8 cellular contexts compared by ENCODE assay signal in genomic region chr9:131405429-131405828, GRCh38. TPM values are rescaled to one million over a fixed set of nuclear protein-coding genes. Genes with fewer than 3 reads are reported as not detected.
DNase-seq lines count a peak whose midpoint lies in the region; ATAC-seq and TF ChIP-seq lines count a peak whose summit lies in the region.

No MANE protein-coding gene starts in this region.

- DNase-seq in activated CD4-positive, alpha-beta memory T cell treated with anti-CD3 and anti-CD28 coated beads, Interleukin-2, amount 10 ng/mL, durations not matched to agents 7 days and 5 days, result no peak
- DNase-seq in activated CD4-positive, alpha-beta memory T cell treated with anti-CD3 and anti-CD28 coated beads for 36 hours, result no peak
- DNase-seq in kidney tubule cell (ENCODE audit: low spot score) (peak; percentile 54), tibial artery (no peak), GM20000 (ENCODE audit: low spot score) (no peak), NCI-H446 treated with DMSO at 0.1 percent for 48 hours (lab: John Stamatoyannopoulos, UW) (no peak)

- no peak overlapping the region for H3K4me3 Mint-ChIP-seq in activated CD4-positive, alpha-beta memory T cell treated with anti-CD3 and anti-CD28 coated beads, Interleukin-2, amount 10 ng/mL, durations not matched to agents 7 days and 5 days
- H3K4me3 Mint-ChIP-seq in activated CD4-positive, alpha-beta memory T cell treated with anti-CD3 and anti-CD28 coated beads for 36 hours, result no peak overlapping the region
- peak overlapping the region; percentile 38 to 81 (median 71) for H3K4me3 Mint-ChIP-seq in brain

- H3K27me3 Mint-ChIP-seq in activated CD4-positive, alpha-beta memory T cell treated with anti-CD3 and anti-CD28 coated beads, Interleukin-2, amount 10 ng/mL, durations not matched to agents 7 days and 5 days, result no peaks in the 10 kb centered on the region
- no peaks in the 10 kb centered on the region for H3K27me3 Mint-ChIP-seq in activated CD4-positive, alpha-beta memory T cell treated with anti-CD3 and anti-CD28 coated beads for 36 hours
- H3K27me3 Mint-ChIP-seq in brain, result no peaks in the 10 kb centered on the region

- H3K4me1 Mint-ChIP-seq in activated CD4-positive, alpha-beta memory T cell treated with anti-CD3 and anti-CD28 coated beads, Interleukin-2, amount 10 ng/mL, durations not matched to agents 7 days and 5 days, result peaks cover 88% of the 10 kb centered on the region
- peaks cover 94% of the 10 kb centered on the region for H3K4me1 Mint-ChIP-seq in activated CD4-positive, alpha-beta memory T cell treated with anti-CD3 and anti-CD28 coated beads for 36 hours (ENCODE audit: low read depth)
- peaks cover 100% of the 10 kb centered on the region for H3K4me1 Mint-ChIP-seq in brain

- ATAC-seq in HG02885 (IDR thresholded peaks at IDR 0.05; ENCODE audit: poor library complexity, unreplicated experiment), result no peak

- intact Hi-C loops in activated CD4-positive, alpha-beta memory T cell treated with anti-CD3 and anti-CD28 coated beads for 36 hours (cut with micrococcal nuclease), result loop anchor here (5.0 kb wide), 1 partner anchor 53 kb away; no protein-coding TSS in a partner anchor
- intact Hi-C loops in tibial artery (cut with DNase I; ENCODE audit: low total_unique reads), result no loop called here

- peak overlapping the region; percentile 10 to 57 for H3K27ac ChIP-seq in tibial artery

- no peaks in the 10 kb centered on the region for H3K9me3 Mint-ChIP-seq in activated CD4-positive, alpha-beta memory T cell treated with anti-CD3 and anti-CD28 coated beads, Interleukin-2, amount 10 ng/mL, durations not matched to agents 7 days and 5 days
- no peaks in the 10 kb centered on the region for H3K9me3 Mint-ChIP-seq in activated CD4-positive, alpha-beta memory T cell treated with anti-CD3 and anti-CD28 coated beads for 36 hours
- peaks cover 0 to 3% (median 0%) of the 10 kb centered on the region in 5 experiments for H3K9me3 Mint-ChIP-seq in brain

- TF ChIP-seq CTCF in brain (conservative IDR thresholded peaks at IDR 0.05) (no peak), tibial artery (IDR thresholded peaks at IDR 0.05) (no peak), GM20000 (IDR thresholded peaks at IDR 0.05; ENCODE audit: extremely low read depth, missing control alignments) (no peak)

- peaks cover 23% of the 10 kb centered on the region for H3K36me3 Mint-ChIP-seq in activated CD4-positive, alpha-beta memory T cell treated with anti-CD3 and anti-CD28 coated beads, Interleukin-2, amount 10 ng/mL, durations not matched to agents 7 days and 5 days (ENCODE audit: low read depth)
- H3K36me3 Mint-ChIP-seq in activated CD4-positive, alpha-beta memory T cell treated with anti-CD3 and anti-CD28 coated beads for 36 hours, result peaks cover 4% of the 10 kb centered on the region
- H3K36me3 Mint-ChIP-seq in brain, result peaks cover 30% of the 10 kb centered on the region

- H3K36me3 ChIP-seq in tibial artery, result no peaks in the 10 kb centered on the region

- no peak overlapping the region for H3K4me3 ChIP-seq in tibial artery

- H3K27ac Mint-ChIP-seq in activated CD4-positive, alpha-beta memory T cell treated with anti-CD3 and anti-CD28 coated beads, Interleukin-2, amount 10 ng/mL, durations not matched to agents 7 days and 5 days, result peak overlapping the region; percentile 48
- no peak overlapping the region for H3K27ac Mint-ChIP-seq in activated CD4-positive, alpha-beta memory T cell treated with anti-CD3 and anti-CD28 coated beads for 36 hours
- peak overlapping the region; percentile 81 to 97 (median 93) for H3K27ac Mint-ChIP-seq in brain

- CTCF ChIA-PET in activated CD4-positive, alpha-beta memory T cell treated with anti-CD3 and anti-CD28 coated beads, Interleukin-2, amount 10 ng/mL, durations not matched to agents 7 days and 5 days (lab: Charles Lee), result interaction anchor here (0.5 to 4.1 kb wide), 5 partner anchors 12 to 1782 kb away, joined by 3 to 18 read pairs (median 3); no protein-coding TSS in a partner anchor
- CTCF ChIA-PET in activated CD4-positive, alpha-beta memory T cell treated with anti-CD3 and anti-CD28 coated beads for 36 hours (lab: Charles Lee), result interaction anchor here (1.0 to 2.1 kb wide), 3 partner anchors 8 to 72 kb away, joined by 3 to 9 read pairs (median 5); no protein-coding TSS in a partner anchor

- POLR2A ChIA-PET in activated CD4-positive, alpha-beta memory T cell treated with anti-CD3 and anti-CD28 coated beads, Interleukin-2, amount 10 ng/mL, durations not matched to agents 7 days and 5 days (lab: Charles Lee), result interaction anchor here (1.2 to 3.9 kb wide), 5 partner anchors 8 to 280 kb away, joined by 3 to 30 read pairs (median 5); partner anchors contain the start of gene NUP214
- POLR2A ChIA-PET in activated CD4-positive, alpha-beta memory T cell treated with anti-CD3 and anti-CD28 coated beads for 36 hours (lab: Charles Lee), result interaction anchor here (1.0 to 1.3 kb wide), 2 partner anchors 9 to 13 kb away, joined by 3 to 5 read pairs; no protein-coding TSS in a partner anchor

- H3K9me3 ChIP-seq in tibial artery, result no peaks in the 10 kb centered on the region

- peaks cover 5 to 100% (median 88%) of the 10 kb centered on the region in 4 donors for H3K4me1 ChIP-seq in tibial artery

- no peaks in the 10 kb centered on the region for H3K27me3 ChIP-seq in tibial artery

RNA-seq across cellular contexts. Expression of gene PRRC2B, which starts 11.5 kb away (rescaled TPM):
- total RNA-seq in activated CD4-positive, alpha-beta memory T cell treated with anti-CD3 and anti-CD28 coated beads, Interleukin-2, amount 10 ng/mL, durations not matched to agents 7 days and 5 days, result 100 to 1,000 TPM; 178 to 190 TPM
- 100 to 1,000 TPM; 127 to 135 TPM for total RNA-seq in activated CD4-positive, alpha-beta memory T cell treated with anti-CD3 and anti-CD28 coated beads for 36 hours
- polyA plus RNA-seq in brain (ENCODE audit: insufficient read depth, low read depth, low replicate concordance), result 264 TPM

Comparison
In these comparisons a context has a peak if more than half of its experiments do, and no peak if none do; other contexts are left out.
1. H3K4me3 Mint-ChIP-seq: peak in brain (5 of 5); none in activated CD4-positive, alpha-beta memory T cell treated with anti-CD3 and anti-CD28 coated beads, Interleukin-2, amount 10 ng/mL, durations not matched to agents 7 days and 5 days (single experiment) and activated CD4-positive, alpha-beta memory T cell treated with anti-CD3 and anti-CD28 coated beads for 36 hours (single experiment).